In genomic region chr13:50080158-50080855, GRCh38 we compare ENCODE assay signal across 8 cellular contexts.
DNase-seq lines count a peak whose midpoint lies in the region; ATAC-seq, FAIRE-seq and TF ChIP-seq lines count a peak whose summit lies in the region.

No MANE protein-coding gene starts in this region.

- peaks cover 0 to 20% (median 0%) of the 10 kb centered on the region in 4 donors for H3K4me1 ChIP-seq in Peyer's patch
- peaks cover 7% of the 10 kb centered on the region for H3K4me1 ChIP-seq in astrocyte (ENCODE audit: insufficient read depth, low read length)
- no peaks in the 10 kb centered on the region for H3K4me1 ChIP-seq in small intestine (ENCODE audit: control insufficient read depth in 2 of 2, insufficient read depth in 1 of 2, low read depth in 1 of 2, low read length in 1 of 2)

- H3K27me3 ChIP-seq in H7 (ENCODE audit: control insufficient read depth, insufficient read depth, low read length) (peaks cover 4% of the 10 kb centered on the region; the same call in 1 of the 2 replicates), Peyer's patch (no peaks in the 10 kb centered on the region), astrocyte (ENCODE audit: insufficient read depth, low read length) (no peaks in the 10 kb centered on the region), small intestine (ENCODE audit: control insufficient read depth in 2 of 2, insufficient read depth in 2 of 2, low read length in 2 of 2) (no peaks in the 10 kb centered on the region)

- H3K27ac Mint-ChIP-seq in astrocyte (ENCODE audit: unreplicated experiment): peak overlapping the region; percentile 87

- DNase-seq in AG10803 (ENCODE audit: low read depth): peak; percentile 46
- DNase-seq in H7: no peak
- DNase-seq in Peyer's patch: peak in 2 of 3 donors; percentile 56 to 59
- DNase-seq in astrocyte (ENCODE audit: low read depth): peak; percentile 44
- peak; percentile 35 for DNase-seq in small intestine

- TF ChIP-seq CTCF in AG10803 (conservative IDR thresholded peaks at IDR 0.05; ENCODE audit: low read length) (no peak), Peyer's patch (IDR thresholded peaks at IDR 0.05) (no peak), astrocyte (IDR thresholded peaks at IDR 0.05; ENCODE audit: insufficient read depth, low read depth, low read length) (no peak)

- H3K27me3 Mint-ChIP-seq in astrocyte (ENCODE audit: low read depth, unreplicated experiment): no peaks in the 10 kb centered on the region

- H3K36me3 ChIP-seq in H7 (replicated peaks; ENCODE audit: control insufficient read depth, insufficient read depth, low read length) (no peaks in the 10 kb centered on the region), Peyer's patch (no peaks in the 10 kb centered on the region), astrocyte (ENCODE audit: insufficient read depth, low read length) (no peaks in the 10 kb centered on the region), small intestine (ENCODE audit: control insufficient read depth in 2 of 2, insufficient read depth in 2 of 2, low read length in 2 of 2) (no peaks in the 10 kb centered on the region)

- H3K79me2 ChIP-seq in astrocyte (ENCODE audit: insufficient read depth, low read length): peaks cover 88% of the 10 kb centered on the region

- peak overlapping the region; percentile 98 for H3K4me3 Mint-ChIP-seq in astrocyte (ENCODE audit: unreplicated experiment)

- peak overlapping the region; percentile 82 to 96 (median 93) for H3K27ac ChIP-seq in Peyer's patch
- H3K27ac ChIP-seq in astrocyte (ENCODE audit: low read depth, low read length): peak overlapping the region; percentile 95
- peak overlapping the region; percentile 63 to 90 for H3K27ac ChIP-seq in small intestine (ENCODE audit: low read depth in 1 of 2, low read length in 1 of 2)

- ATAC-seq in GM19397 (IDR thresholded peaks at IDR 0.05; ENCODE audit: unreplicated experiment) (no peak), HG02840 (IDR thresholded peaks at IDR 0.05; ENCODE audit: low FRiP score, unreplicated experiment) (no peak)

- H3K4me2 ChIP-seq in astrocyte (ENCODE audit: low read length): peak overlapping the region; percentile 92

- FAIRE-seq in astrocyte (lab: Jason Lieb, UNC): no peak
- no peak for FAIRE-seq in small intestine (lab: Jason Lieb, UNC)

- no peak for TF ChIP-seq POLR2A in Peyer's patch (IDR thresholded peaks at IDR 0.05)

- H3K4me3 ChIP-seq in AG10803 (ENCODE audit: low read length) (peak overlapping the region; percentile 81), H7 (ENCODE audit: insufficient read depth, low read depth, low read length) (peak overlapping the region; percentile 87), Peyer's patch (peak overlapping the region; percentile 81 to 93 (median 83)), astrocyte (ENCODE audit: insufficient read depth, low read depth, low read length) (peak overlapping the region; percentile 93), iPS-18c (ENCODE audit: insufficient read depth, low read depth, low read length) (peak overlapping the region; percentile 67), small intestine (ENCODE audit: low read depth in 1 of 2, low read length in 2 of 2) (peak overlapping the region; percentile 89 to 91)

- peaks cover 11% of the 10 kb centered on the region for H3K4me1 Mint-ChIP-seq in astrocyte (ENCODE audit: low read depth, unreplicated experiment)

- H3K9me3 Mint-ChIP-seq in astrocyte (ENCODE audit: unreplicated experiment): no peaks in the 10 kb centered on the region

- H3K9ac ChIP-seq in astrocyte (ENCODE audit: low read length): peak overlapping the region; percentile 93

- H3K9me3 ChIP-seq in Peyer's patch (no peaks in the 10 kb centered on the region), astrocyte (ENCODE audit: insufficient read depth, low read depth, low read length) (no peaks in the 10 kb centered on the region), iPS-18c (ENCODE audit: control insufficient read depth, insufficient read depth, low read length) (no peaks in the 10 kb centered on the region), small intestine (ENCODE audit: control insufficient read depth, low read depth) (no peaks in the 10 kb centered on the region)

- 0 to 1% (median 0%) methylated on average over 31 of the region's 31 CpGs for WGBS in small intestine, 3 donors

- H3K36me3 Mint-ChIP-seq in astrocyte (ENCODE audit: low read depth, unreplicated experiment): no peaks in the 10 kb centered on the region

- H4K20me1 ChIP-seq in astrocyte (ENCODE audit: insufficient read depth, low read length): peaks cover 8% of the 10 kb centered on the region

- peak overlapping the region; percentile 57 for H2AFZ ChIP-seq in astrocyte (ENCODE audit: low read depth, low read length)
